8 cellular contexts compared by ENCODE assay signal in the genomic region with DNA sequence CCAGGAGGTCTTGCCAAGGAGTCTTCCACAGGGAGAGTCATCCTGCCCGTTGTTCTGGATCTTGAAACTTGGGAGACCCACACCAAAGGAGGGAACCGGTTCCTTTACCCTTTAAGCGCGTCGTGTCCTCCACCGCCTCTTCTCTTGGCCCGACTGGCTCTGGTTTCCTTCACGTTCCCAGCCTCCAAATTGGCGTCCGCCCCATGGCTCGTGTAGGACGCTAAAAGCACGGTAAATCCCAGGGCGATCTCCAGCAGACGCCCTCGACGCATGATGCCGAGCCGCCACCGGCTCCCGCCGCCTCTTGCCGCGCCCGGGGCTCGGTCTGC. TPM values are rescaled to one million over a fixed set of nuclear protein-coding genes. Genes with fewer than 3 reads are reported as not detected.
DNase-seq lines count a peak whose midpoint lies in the region; ATAC-seq and TF ChIP-seq lines count a peak whose summit lies in the region.

No MANE protein-coding gene starts in this region.

- H3K36me3 ChIP-seq in hepatocyte (replicated peaks; ENCODE audit: insufficient read depth, low read depth) = no peaks in the 10 kb centered on the region
- H3K36me3 ChIP-seq in smooth muscle cell (ENCODE audit: low read depth) = peaks cover 4% of the 10 kb centered on the region

- H2AFZ ChIP-seq in hepatocyte (peak overlapping the region; percentile 29), smooth muscle cell (ENCODE audit: low read depth) (no peak overlapping the region)

- no peaks in the 10 kb centered on the region for H3K9me3 ChIP-seq in hepatocyte (ENCODE audit: low read depth)
- H3K9me3 ChIP-seq in smooth muscle cell (replicated peaks; ENCODE audit: low read depth) = no peaks in the 10 kb centered on the region

- H3K4me1 ChIP-seq in hepatocyte (ENCODE audit: insufficient read depth) = no peaks in the 10 kb centered on the region
- peaks cover 30% of the 10 kb centered on the region for H3K4me1 ChIP-seq in smooth muscle cell (ENCODE audit: low read depth)

- no peaks in the 10 kb centered on the region for H3K9me2 ChIP-seq in hepatocyte (replicated peaks; ENCODE audit: insufficient read depth)

- TF ChIP-seq CTCF in AG10803 (conservative IDR thresholded peaks at IDR 0.05; ENCODE audit: low read length) (no peak), WI38 (IDR thresholded peaks at IDR 0.05; ENCODE audit: low read depth, low read length) (no peak), hepatocyte (IDR thresholded peaks at IDR 0.05; ENCODE audit: poor library complexity) (no peak), smooth muscle cell (IDR thresholded peaks at IDR 0.05; ENCODE audit: borderline replicate concordance, insufficient read depth, poor library complexity, severe bottlenecking) (no peak)

- no peak for DNase-seq in AG10803 (ENCODE audit: low read depth)
- no peak for DNase-seq in hepatocyte (ENCODE audit: low spot score)
- no peak for DNase-seq in smooth muscle cell (lab: John Stamatoyannopoulos, UW; ENCODE audit: unreplicated experiment)
- no peak for DNase-seq in RPMI8226
- DNase-seq in NCI-H526 treated with DMSO at 0.1 percent for 48 hours (lab: John Stamatoyannopoulos, UW) = no peak

- WGBS in hepatocyte (ENCODE audit: low lambda C conversion rate, missing lambda C conversion rate) = 2% methylated on average over 22 of the region's 26 CpGs
- under 1% methylated on average over 26 of the region's 26 CpGs for WGBS in smooth muscle cell (ENCODE audit: low lambda C conversion rate)

- H3K79me2 ChIP-seq in hepatocyte (peaks cover 49% of the 10 kb centered on the region), smooth muscle cell (ENCODE audit: low read depth) (peaks cover 60% of the 10 kb centered on the region)

- H3K4me3 ChIP-seq in AG10803 (ENCODE audit: low read length) = peak overlapping the region; percentile 96
- peak overlapping the region; percentile 98 for H3K4me3 ChIP-seq in WI38 (ENCODE audit: low read depth, low read length)
- peak overlapping the region; percentile 82 for H3K4me3 ChIP-seq in hepatocyte
- peak overlapping the region; percentile 94 for H3K4me3 ChIP-seq in smooth muscle cell

- peak; percentile 2 for ATAC-seq in GM21737 (IDR thresholded peaks at IDR 0.05; ENCODE audit: unreplicated experiment)
- ATAC-seq in HG03025 (IDR thresholded peaks at IDR 0.05; ENCODE audit: low FRiP score, unreplicated experiment) = no peak

- H4K20me1 ChIP-seq in hepatocyte (ENCODE audit: insufficient read depth, poor library complexity, severe bottlenecking) = peaks cover 4% of the 10 kb centered on the region
- H4K20me1 ChIP-seq in smooth muscle cell (ENCODE audit: low read depth) = peaks cover 50% of the 10 kb centered on the region

- H3K27ac ChIP-seq in hepatocyte = peak overlapping the region; percentile 86
- H3K27ac ChIP-seq in smooth muscle cell (ENCODE audit: low read depth) = peak overlapping the region; percentile 73

- H3K27me3 ChIP-seq in hepatocyte (peaks cover 25% of the 10 kb centered on the region), smooth muscle cell (ENCODE audit: low read depth) (no peaks in the 10 kb centered on the region)

- H3K9ac ChIP-seq in smooth muscle cell (ENCODE audit: low read depth) = peak overlapping the region; percentile 92

- H3K4me2 ChIP-seq in hepatocyte (peak overlapping the region; percentile 87), smooth muscle cell (peak overlapping the region; percentile 98)

- H3F3A ChIP-seq in smooth muscle cell (ENCODE audit: low read depth) = no peaks in the 10 kb centered on the region

RNA-seq across cellular contexts. Expression of gene FBN1, which starts 1.0 kb away (rescaled TPM):
- total RNA-seq in hepatocyte (172 and 199 TPM in 2 replicates), smooth muscle cell (330 and 455 TPM in 2 replicates)
- polyA plus RNA-seq in hepatocyte (69.4 and 76.6 TPM in 2 replicates), smooth muscle cell (97.3 and 137 TPM in 2 replicates)
